8 cellular contexts compared by ENCODE assay signal in the genomic region with DNA sequence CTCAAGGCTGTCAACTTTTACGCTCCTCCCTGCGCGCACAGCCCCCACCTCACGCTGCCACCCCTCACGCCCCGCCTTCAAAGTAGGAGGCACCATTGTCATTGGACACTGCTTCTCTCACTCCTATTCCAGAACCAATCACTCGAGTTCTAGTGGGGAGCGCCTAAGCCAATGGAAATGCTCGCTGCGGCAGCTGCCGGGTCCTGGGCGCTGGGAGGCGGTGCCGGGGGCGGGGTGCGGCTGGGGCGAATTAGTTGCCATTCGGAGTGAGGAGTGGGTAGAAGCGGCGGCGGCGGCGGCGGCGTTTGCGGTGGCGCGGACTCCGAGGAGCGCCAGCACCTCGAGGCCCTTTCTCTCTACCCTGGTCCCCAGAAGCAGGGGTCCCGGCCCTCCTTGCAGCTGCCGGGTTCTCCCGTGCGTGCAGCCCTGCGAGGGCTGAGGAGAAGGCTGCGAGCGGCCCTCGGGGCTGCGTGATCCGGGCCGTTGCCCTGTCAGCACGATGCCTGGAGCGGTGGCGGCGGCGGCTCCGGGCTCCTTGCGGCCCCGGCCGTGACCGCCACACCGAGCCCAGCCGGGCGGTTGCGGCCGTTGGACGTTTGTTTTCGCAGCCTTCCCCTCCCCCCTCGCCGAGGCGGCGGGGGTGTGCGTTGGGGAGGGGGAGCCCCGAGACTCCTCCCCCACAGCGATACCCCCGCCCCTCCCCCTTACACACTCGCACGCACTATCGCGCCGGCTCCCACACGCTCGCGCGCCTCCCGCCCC. TPM values are rescaled to one million over a fixed set of nuclear protein-coding genes. Genes with fewer than 3 reads are reported as not detected.
A peak's percentile ranks its signal among the peaks of the same experiment; 100 is the strongest.
DNase-seq lines count a peak whose midpoint lies in the region; ATAC-seq and TF ChIP-seq lines count a peak whose summit lies in the region.

TSS of gene GLCCI1 (plus strand) at position 253 of the 762 bp plus-strand sequence. CDS start 555 bp downstream, outside the sequence.

- POLR2A ChIA-PET in PC-9 (lab: Charles Lee; ENCODE audit: unreplicated experiment) = interaction anchor here (0.6 to 1.1 kb wide), 6 partner anchors 137 to 377 kb away, joined by 3 to 10 read pairs (median 4); partner anchors contain the start of gene UMAD1

- H3K4me1 ChIP-seq in PC-9 (replicated peaks; ENCODE audit: insufficient read depth) (peaks cover 40% of the 10 kb centered on the region), mucosa of rectum (ENCODE audit: control insufficient read depth in 2 of 2, insufficient read depth in 2 of 2, low read length in 2 of 2) (peaks cover 0 to 8% of the 10 kb centered on the region in 2 donors)

- intact Hi-C loops in PC-9 (cut with micrococcal nuclease; ENCODE audit: unreplicated experiment) = loop anchor here (1.0 to 5.0 kb wide), 9 partner anchors 11 to 328 kb away; partner anchors contain the start of gene UMAD1

- no peaks in the 10 kb centered on the region for H3K9me2 ChIP-seq in PC-9 (ENCODE audit: insufficient read depth)

- H3K4me2 ChIP-seq in PC-9 = peak within 1 kb of the TSS; percentile 89

- H2AFZ ChIP-seq in PC-9 = peak within 1 kb of the TSS; percentile 92

- H3K9me3 ChIP-seq in PC-9 (ENCODE audit: insufficient read depth, low read depth) (no peaks in the 10 kb centered on the region), mucosa of rectum (ENCODE audit: control insufficient read depth in 2 of 2, low read length in 2 of 2) (no peaks in the 10 kb centered on the region)

- peaks cover 40% of the 10 kb centered on the region for H3K79me2 ChIP-seq in PC-9 (ENCODE audit: low read depth)

- H3F3A ChIP-seq in PC-9 (ENCODE audit: insufficient read depth, low read depth) = no peaks in the 10 kb centered on the region

- H3K27ac ChIP-seq in PC-9 = peak within 1 kb of the TSS; percentile 78
- H3K27ac ChIP-seq in mucosa of rectum (ENCODE audit: low read depth in 2 of 2, low read length in 2 of 2) = peak within 1 kb of the TSS; percentile 93 to 96

- DNase-seq in DMS153 (lab: John Stamatoyannopoulos, UW) = peak; percentile 99
- DNase-seq in Jurkat, Clone E6-1 (ENCODE audit: low read depth, low spot score) = peak; percentile 96
- DNase-seq in PC-9 = peak; percentile 95 to 99
- DNase-seq in activated T-cell treated with anti-CD3 and anti-CD28 coated beads, Interleukin-2, amount 50 U/mL, for 1 hour = peak; percentile 96
- peak; percentile 98 for DNase-seq in erythroblast (lab: John Stamatoyannopoulos, UW)
- peak; percentile 96 for DNase-seq in stimulated activated CD8-positive, alpha-beta memory T cell treated with anti-CD3 and anti-CD28 coated beads, Interleukin-4, amount 100 ng/mL, for 48 hours

- CTCF ChIA-PET in PC-9 (lab: Charles Lee) = interaction anchor here (1.3 kb wide), 1 partner anchor 288 kb away, joined by 3 read pairs; no protein-coding TSS in a partner anchor

- TF ChIP-seq CTCF in PC-9 (conservative IDR thresholded peaks at IDR 0.05) = no peak

- BruUV-seq in PC-9 (replicated peaks; lab: Mats Ljungman, UMichigan) = no TSS peak

- peaks cover 12% of the 10 kb centered on the region for H4K20me1 ChIP-seq in PC-9 (ENCODE audit: insufficient read depth)

- H3K4me3 ChIP-seq in Jurkat, Clone E6-1 (ENCODE audit: low read length) = peak within 1 kb of the TSS; percentile 74
- H3K4me3 ChIP-seq in PC-9 = peak within 1 kb of the TSS; percentile 99
- H3K4me3 ChIP-seq in mucosa of rectum (ENCODE audit: low read length in 2 of 2) = peak within 1 kb of the TSS; percentile 90 to 93

- no peaks in the 10 kb centered on the region for H3K36me3 ChIP-seq in PC-9 (ENCODE audit: low read depth)
- no peaks in the 10 kb centered on the region for H3K36me3 ChIP-seq in mucosa of rectum (ENCODE audit: control insufficient read depth in 2 of 2, insufficient read depth in 2 of 2, low read length in 2 of 2)

- peak within 1 kb of the TSS; percentile 83 to 91 for H3K9ac ChIP-seq in mucosa of rectum (ENCODE audit: low read depth in 1 of 2, low read length in 2 of 2)

- TF ChIP-seq POLR2A in erythroblast (IDR thresholded peaks at IDR 0.05; ENCODE audit: low read length) = peak; percentile 84

- peak; percentile 74 for ATAC-seq in GM21619 (IDR thresholded peaks at IDR 0.05; ENCODE audit: unreplicated experiment)

- no peaks in the 10 kb centered on the region for H3K27me3 ChIP-seq in PC-9 (ENCODE audit: insufficient read depth, low read depth)
- no peaks in the 10 kb centered on the region for H3K27me3 ChIP-seq in mucosa of rectum (ENCODE audit: control insufficient read depth in 2 of 2, insufficient read depth in 2 of 2, low read length in 2 of 2)

RNA-seq across cellular contexts. Expression of gene GLCCI1, which starts in this region (rescaled TPM):
- 30.9 TPM for polyA plus RNA-seq in Jurkat, Clone E6-1 (2012; ENCODE audit: insufficient read depth, insufficient read length)
- total RNA-seq in PC-9 (2021) = 34.3 and 42.1 TPM in 2 replicates

Comparison
In these comparisons a context has a peak if more than half of its experiments do, and no peak if none do; other contexts are left out.
1. Peak in every context shown above with its lines: DNase-seq, ATAC-seq, H3K4me3 ChIP-seq and H3K27ac ChIP-seq.